Comparison of ENCODE assay signal across 16 cellular contexts in genomic region chr9:121439016-121439415, GRCh38.
DNase-seq lines count a peak whose midpoint lies in the region; ATAC-seq and TF ChIP-seq lines count a peak whose summit lies in the region.
"Had no signal": no experiment of that assay in that cellular context is flagged by ENCODE, and none has a peak within 500 bp of the region (broad histone marks: within the 10 kb centered on the region; RNA-seq: fewer than 3 reads in every experiment).

No MANE protein-coding gene starts in this region.

- H3K79me1 ChIP-seq in trophoblast cell (ENCODE audit: low read length): no peaks in the 10 kb centered on the region

- H3K36me3 ChIP-seq in hepatocyte (replicated peaks; ENCODE audit: insufficient read depth, low read depth) (no peaks in the 10 kb centered on the region), left lung (no peaks in the 10 kb centered on the region), trophoblast cell (ENCODE audit: control insufficient read depth in 1 of 2, insufficient read depth in 2 of 2, low read length in 2 of 2) (no peaks in the 10 kb centered on the region), upper lobe of right lung (no peaks in the 10 kb centered on the region)

- H3K9me3 ChIP-seq in hepatocyte (ENCODE audit: low read depth): no peaks in the 10 kb centered on the region
- no peaks in the 10 kb centered on the region for H3K9me3 ChIP-seq in left lung
- H3K9me3 ChIP-seq in trophoblast cell (ENCODE audit: insufficient read depth, low read depth, low read length): no peaks in the 10 kb centered on the region
- H3K9me3 ChIP-seq in upper lobe of right lung: no peaks in the 10 kb centered on the region

- H2BK120ac ChIP-seq in trophoblast cell (ENCODE audit: insufficient read depth, low read length, poor library complexity): no peak overlapping the region

- peaks cover 7% of the 10 kb centered on the region for H3K4me1 ChIP-seq in hepatocyte (ENCODE audit: insufficient read depth)
- no peaks in the 10 kb centered on the region for H3K4me1 ChIP-seq in left lung
- peaks cover 4 to 5% of the 10 kb centered on the region in 2 experiments for H3K4me1 ChIP-seq in trophoblast cell (ENCODE audit: control insufficient read depth in 1 of 2, insufficient read depth in 2 of 2, low read length in 2 of 2)
- no peaks in the 10 kb centered on the region for H3K4me1 ChIP-seq in upper lobe of right lung

- H3K9me2 ChIP-seq in hepatocyte (replicated peaks; ENCODE audit: insufficient read depth): no peaks in the 10 kb centered on the region

- no peak overlapping the region for H3K18ac ChIP-seq in trophoblast cell (ENCODE audit: low read length)

- H2AFZ ChIP-seq in hepatocyte: peak overlapping the region; percentile 5
- H2AFZ ChIP-seq in trophoblast cell (ENCODE audit: insufficient read depth, low read length, poor library complexity): peak overlapping the region; percentile 41
- H2AFZ ChIP-seq: GM23338 had no signal

- DNase-seq in hepatocyte (ENCODE audit: low spot score) (no peak), left lung (no peak), trophoblast cell (peak; percentile 46 to 74), upper lobe of right lung (no peak), D341Med (ENCODE audit: low spot score) (no peak)
- DNase-seq: C1 segment of cervical spinal cord; Calu3; CD4-positive, alpha-beta memory T cell; COR-L47; DMS153; DND-41; H9 had no signal

- no peak overlapping the region for H3K9ac ChIP-seq in trophoblast cell (ENCODE audit: low read length)

- no peak overlapping the region for H2BK5ac ChIP-seq in trophoblast cell (ENCODE audit: low read depth, low read length, poor library complexity)

- H4K8ac ChIP-seq in trophoblast cell (ENCODE audit: low read depth, low read length): peak overlapping the region; percentile 19

- H3K4me2 ChIP-seq in hepatocyte (no peak overlapping the region), trophoblast cell (ENCODE audit: low read length) (no peak overlapping the region)
- H3K4me2 ChIP-seq: GM23338 had no signal

- H4K91ac ChIP-seq in trophoblast cell (ENCODE audit: low read depth, low read length): no peak overlapping the region

- intact Hi-C loops in left lung (cut with DNase I): no loop called here
- intact Hi-C loops in upper lobe of right lung (cut with DNase I): no loop called here

- H3K79me2 ChIP-seq in hepatocyte: no peaks in the 10 kb centered on the region
- no peaks in the 10 kb centered on the region for H3K79me2 ChIP-seq in trophoblast cell (ENCODE audit: control insufficient read depth, insufficient read depth, low read length, poor library complexity)

- TF ChIP-seq CTCF in hepatocyte (IDR thresholded peaks at IDR 0.05; ENCODE audit: poor library complexity) (no peak), left lung (IDR thresholded peaks at IDR 0.05) (no peak), upper lobe of right lung (IDR thresholded peaks at IDR 0.05) (no peak)

- H3K23ac ChIP-seq in trophoblast cell (ENCODE audit: low read length): no peak overlapping the region

- no peaks in the 10 kb centered on the region for H4K20me1 ChIP-seq in hepatocyte (ENCODE audit: insufficient read depth, poor library complexity, severe bottlenecking)

- H3K27me3 ChIP-seq in hepatocyte (no peaks in the 10 kb centered on the region), left lung (no peaks in the 10 kb centered on the region), trophoblast cell (ENCODE audit: insufficient read depth, low read length) (no peaks in the 10 kb centered on the region), upper lobe of right lung (no peaks in the 10 kb centered on the region)

- no peak overlapping the region for H4K12ac ChIP-seq in trophoblast cell (ENCODE audit: low read depth, low read length)

- 13% methylated on average over 1 of the region's 1 CpG for WGBS in hepatocyte (ENCODE audit: low lambda C conversion rate, missing lambda C conversion rate)
- no CpG with 5 or more reads among the region's 1 CpG for WGBS in trophoblast cell (ENCODE audit: extremely low coverage, insufficient coverage, insufficient read length)

- peak overlapping the region; percentile 22 for H2BK12ac ChIP-seq in trophoblast cell (ENCODE audit: low read length)

- H3K4me3 ChIP-seq in hepatocyte (no peak overlapping the region), left lung (no peak overlapping the region), trophoblast cell (ENCODE audit: low read depth, low read length) (no peak overlapping the region), upper lobe of right lung (no peak overlapping the region)
- H3K4me3 ChIP-seq: GM23338 had no signal

- H3K27ac ChIP-seq in hepatocyte (peak overlapping the region; percentile 71), left lung (no peak overlapping the region), trophoblast cell (ENCODE audit: low read depth, low read length) (peak overlapping the region; percentile 39), upper lobe of right lung (no peak overlapping the region)

- no peak overlapping the region for H2AK5ac ChIP-seq in trophoblast cell (ENCODE audit: low read length)

- H3K4ac ChIP-seq in trophoblast cell (ENCODE audit: low read depth, low read length): no peak overlapping the region

- H3K14ac ChIP-seq in trophoblast cell (ENCODE audit: low read length): no peak overlapping the region

- ATAC-seq in left lung: peak; percentile 78
- ATAC-seq in upper lobe of right lung: peak; percentile 57
- ATAC-seq in GM21786 (IDR thresholded peaks at IDR 0.05; ENCODE audit: unreplicated experiment): no peak
- no peak for ATAC-seq in GM19467 (IDR thresholded peaks at IDR 0.05; ENCODE audit: unreplicated experiment)
- ATAC-seq: GM23338, HCT116 had no signal

Comparison
In these comparisons a context has a peak if more than half of its experiments do, and no peak if none do; other contexts are left out.
1. DNase-seq: peak in trophoblast cell (2 of 2); none in hepatocyte (single experiment), left lung (0 of 2), upper lobe of right lung (single experiment) and D341Med (single experiment).
2. H3K27ac ChIP-seq: peak in hepatocyte (single experiment) and trophoblast cell (single experiment); none in left lung (0 of 2) and upper lobe of right lung (single experiment).
3. ATAC-seq: peak in left lung (single experiment) and upper lobe of right lung (single experiment); none in GM21786 (single experiment) and GM19467 (single experiment).